In genomic region chr1:62783736-62784508, GRCh38 we compare ENCODE assay signal across 8 cellular contexts. TPM values are rescaled to one million over a fixed set of nuclear protein-coding genes. Genes with fewer than 3 reads are reported as not detected.
DNase-seq lines count a peak whose midpoint lies in the region; ATAC-seq and TF ChIP-seq lines count a peak whose summit lies in the region.

A gene with protein sequence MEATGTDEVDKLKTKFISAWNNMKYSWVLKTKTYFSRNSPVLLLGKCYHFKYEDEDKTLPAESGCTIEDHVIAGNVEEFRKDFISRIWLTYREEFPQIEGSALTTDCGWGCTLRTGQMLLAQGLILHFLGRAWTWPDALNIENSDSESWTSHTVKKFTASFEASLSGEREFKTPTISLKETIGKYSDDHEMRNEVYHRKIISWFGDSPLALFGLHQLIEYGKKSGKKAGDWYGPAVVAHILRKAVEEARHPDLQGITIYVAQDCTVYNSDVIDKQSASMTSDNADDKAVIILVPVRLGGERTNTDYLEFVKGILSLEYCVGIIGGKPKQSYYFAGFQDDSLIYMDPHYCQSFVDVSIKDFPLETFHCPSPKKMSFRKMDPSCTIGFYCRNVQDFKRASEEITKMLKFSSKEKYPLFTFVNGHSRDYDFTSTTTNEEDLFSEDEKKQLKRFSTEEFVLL (plus strand): TSS chr1:62784132. CDS start chr1:62803787, 19,655 bp downstream.

- in situ Hi-C loops in G401 (cut with HindIII; ENCODE audit: low sequenced_read_pairs) (no loop called here), HAP-1 (cut with MboI; ENCODE audit: low sequenced_read_pairs) (no loop called here)

- H3K4me3 ChIP-seq in HAP-1 (peak within 1 kb of the TSS; percentile 72), MG63 (peak within 1 kb of the TSS; percentile 66), neural progenitor cell (peak within 1 kb of the TSS; percentile 73)

- peaks cover 46% of the 10 kb centered on the region for H3K79me2 ChIP-seq in neural progenitor cell (ENCODE audit: low read depth)

- H3K9me3 ChIP-seq in HAP-1 = no peaks in the 10 kb centered on the region
- no peaks in the 10 kb centered on the region for H3K9me3 ChIP-seq in MG63
- H3K9me3 ChIP-seq in neural progenitor cell (ENCODE audit: low read depth) = no peaks in the 10 kb centered on the region

- no peaks in the 10 kb centered on the region for H4K20me1 ChIP-seq in neural progenitor cell (ENCODE audit: low read depth)

- H3K27ac ChIP-seq in foreskin keratinocyte (peak within 1 kb of the TSS; percentile 53), neural progenitor cell (no peak within 1 kb of the TSS)

- H3K9me3 Mint-ChIP-seq in neural progenitor cell = no peaks in the 10 kb centered on the region

- no peaks in the 10 kb centered on the region for H3K36me3 ChIP-seq in HAP-1 (replicated peaks)
- H3K36me3 ChIP-seq in MG63 = no peaks in the 10 kb centered on the region
- no peaks in the 10 kb centered on the region for H3K36me3 ChIP-seq in neural progenitor cell

- no peaks in the 10 kb centered on the region for H3K36me3 Mint-ChIP-seq in neural progenitor cell

- peaks cover 2% of the 10 kb centered on the region; the same call in 1 of the 2 replicates for H3K27me3 ChIP-seq in HAP-1 (ENCODE audit: low read depth)
- no peaks in the 10 kb centered on the region; the same call in 1 of the 2 replicates for H3K27me3 ChIP-seq in MG63
- H3K27me3 ChIP-seq in foreskin keratinocyte = no peaks in the 10 kb centered on the region
- no peaks in the 10 kb centered on the region for H3K27me3 ChIP-seq in neural progenitor cell

- no peak for TF ChIP-seq CTCF in foreskin keratinocyte (conservative IDR thresholded peaks at IDR 0.05)
- no peak for TF ChIP-seq CTCF in neural progenitor cell (IDR thresholded peaks at IDR 0.05)

- H3K4me1 ChIP-seq in HAP-1 (peaks cover 9% of the 10 kb centered on the region), foreskin keratinocyte (peaks cover 6% of the 10 kb centered on the region), neural progenitor cell (peaks cover 10% of the 10 kb centered on the region)

- no peaks in the 10 kb centered on the region for H3K4me1 Mint-ChIP-seq in neural progenitor cell

- H3F3A ChIP-seq in neural progenitor cell (ENCODE audit: low read depth) = peaks cover 3% of the 10 kb centered on the region

- peak within 1 kb of the TSS; percentile 16 for H3K9ac ChIP-seq in neural progenitor cell

- peaks cover 2% of the 10 kb centered on the region for H3K27me3 Mint-ChIP-seq in neural progenitor cell (ENCODE audit: insufficient read depth, low read depth)

- H3K4me2 ChIP-seq in neural progenitor cell = peak within 1 kb of the TSS; percentile 89

- peak within 1 kb of the TSS; percentile 42 for H3K4me3 Mint-ChIP-seq in neural progenitor cell

- DNase-seq in G401 (ENCODE audit: low spot score) = peak; percentile 98
- peak; percentile 93 to 96 for DNase-seq in HAP-1 (ENCODE audit: low spot score in 2 of 2)
- peak; percentile 94 for DNase-seq in MG63
- DNase-seq in SHP77 (lab: John Stamatoyannopoulos, UW) = peak; percentile 94 to 96
- peak; percentile 97 for DNase-seq in activated effector memory CD4-positive, alpha-beta T cell treated with anti-CD3 and anti-CD28 coated beads, Interleukin-2, amount 50 U/mL, for 16 hours
- DNase-seq in foreskin keratinocyte = peak; percentile 95 to 98
- peak; percentile 95 for DNase-seq in neural progenitor cell (ENCODE audit: low spot score)
- DNase-seq in stromal cell of bone marrow (ENCODE audit: low read depth) = peak; percentile 95

- H2AFZ ChIP-seq in neural progenitor cell (replicated peaks) = peak within 1 kb of the TSS; percentile 95

- ATAC-seq in foreskin keratinocyte = peak; percentile 97

- no peak within 1 kb of the TSS for H3K27ac Mint-ChIP-seq in neural progenitor cell

RNA-seq across cellular contexts. Expression of the gene that starts here (rescaled TPM):
- 2.0 and 2.2 TPM in 2 replicates for total RNA-seq in G401 (2014; rRNA removed; shearing (Covaris generic))
- total RNA-seq in MG63 (2014; rRNA removed; shearing (Covaris generic); ENCODE audit: low replicate concordance) = 2.1 and 5.1 TPM in 2 replicates
- 9.4 and 9.6 TPM in 2 replicates for total RNA-seq in foreskin keratinocyte
- 4.0 and 5.5 TPM in 2 replicates for polyA plus RNA-seq in foreskin keratinocyte
- total RNA-seq in neural progenitor cell (ENCODE audit: low replicate concordance) = 15.7 and 39.5 TPM in 2 replicates
